1 cellular context compared by ENCODE assay signal in the genomic region with DNA sequence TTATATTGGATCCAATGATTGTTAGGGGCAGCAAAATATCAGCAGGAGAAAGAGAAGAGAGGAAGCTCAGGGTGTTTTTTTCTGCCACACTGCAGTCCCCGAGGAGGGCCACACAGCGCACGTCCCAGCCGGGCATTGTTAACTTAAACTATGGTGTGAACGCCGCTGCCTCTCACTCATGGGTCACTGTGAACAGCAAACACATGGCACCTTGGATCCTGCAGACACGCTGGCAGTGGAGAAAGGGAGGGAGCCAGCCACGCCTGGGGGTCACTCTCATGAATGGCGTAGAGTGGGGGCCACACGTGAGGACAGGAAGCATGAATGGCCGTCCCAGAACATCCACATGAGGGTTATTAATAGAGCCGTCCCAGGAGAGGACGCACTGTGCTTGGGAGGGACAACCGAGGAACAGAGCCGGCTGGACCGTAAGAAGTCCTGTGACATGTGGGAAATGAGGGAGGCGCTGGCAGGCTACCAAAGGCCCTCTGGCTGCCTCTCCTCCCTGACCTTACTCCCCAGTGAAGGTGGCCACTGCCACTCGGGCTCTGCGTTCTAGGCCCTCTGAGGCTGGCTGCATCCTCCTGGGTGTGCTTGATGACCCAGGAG.
TF ChIP-seq lines count a peak whose summit lies in the region.

No MANE protein-coding gene starts in this region.

TF ChIP-seq in H1, 55 proteins besides CTCF, POLR2A, EP300 and RAD21:
- TF ChIP-seq CTBP2 (IDR thresholded peaks at IDR 0.05; ENCODE audit: borderline replicate concordance, insufficient read depth, insufficient read length, low read length) (no peak), ATF2 (IDR thresholded peaks at IDR 0.05; ENCODE audit: low read length) (no peak), ASH2L (IDR thresholded peaks at IDR 0.05; ENCODE audit: low read length) (no peak), BACH1 (IDR thresholded peaks at IDR 0.05; ENCODE audit: low read length) (no peak), PHF8 (conservative IDR thresholded peaks at IDR 0.05; ENCODE audit: low read depth, low read length) (no peak), MAFK (IDR thresholded peaks at IDR 0.05; ENCODE audit: low read depth, low read length) (no peak), CBX5 (IDR thresholded peaks at IDR 0.05; ENCODE audit: low read depth, low read length) (no peak), CEBPB (IDR thresholded peaks at IDR 0.05; ENCODE audit: low read depth, low read length) (no peak), GABPA (IDR thresholded peaks at IDR 0.05; ENCODE audit: borderline replicate concordance, insufficient read depth, low read length) (no peak), TAF7 (optimal IDR thresholded peaks at IDR 0.05; ENCODE audit: borderline replicate concordance, low read depth, low read length) (no peak)
TF ChIP-seq in H1: peak in this region for 0.
